Comparison of ENCODE assay signal across 1 cellular context in genomic region chr18:3060667-3061580, GRCh38.
TF ChIP-seq lines count a peak whose summit lies in the region.

No MANE protein-coding gene starts in this region.

TF ChIP-seq in GM12878, 131 proteins besides CTCF, POLR2A, EP300 and RAD21 (continued from another document and continues in another):
- TF ChIP-seq JUND (IDR thresholded peaks at IDR 0.05; ENCODE audit: low read depth, low read length) (no peak), FOXM1 (IDR thresholded peaks at IDR 0.05; ENCODE audit: low read depth, low read length) (no peak), CUX1 (IDR thresholded peaks at IDR 0.05; ENCODE audit: insufficient replicate concordance, low read depth, low read length) (no peak), MLLT1 (IDR thresholded peaks at IDR 0.05) (peak; percentile 96), IKZF2 (IDR thresholded peaks at IDR 0.05) (no peak; a peak in 1 of 4 replicates), ZNF24 (IDR thresholded peaks at IDR 0.05) (peak; percentile 80), GATAD2B (conservative IDR thresholded peaks at IDR 0.05; ENCODE audit: low read depth) (no peak), ASH2L (IDR thresholded peaks at IDR 0.05; ENCODE audit: borderline replicate concordance, low read depth) (no peak), SIN3A (IDR thresholded peaks at IDR 0.05; ENCODE audit: low read depth, low read length) (no peak), HDAC6 (IDR thresholded peaks at IDR 0.05; ENCODE audit: unreplicated experiment) (no peak), PAX8 (IDR thresholded peaks at IDR 0.05) (no peak), TCF12 (IDR thresholded peaks at IDR 0.05; ENCODE audit: low read depth, low read length) (no peak), MXI1 (IDR thresholded peaks at IDR 0.05; ENCODE audit: low read depth, low read length) (no peak), IRF3 (IDR thresholded peaks at IDR 0.05) (no peak), EGR1 (IDR thresholded peaks at IDR 0.05; ENCODE audit: borderline replicate concordance in 1 of 2, low read depth in 2 of 2, low read length in 2 of 2) (peak in 1 of 2 experiments; percentile 67; a peak in 1 of 3 replicates), BRCA1 (IDR thresholded peaks at IDR 0.05; ENCODE audit: low read depth, low read length) (no peak), ATF7 (IDR thresholded peaks at IDR 0.05; ENCODE audit: low read depth) (peak; percentile 87), YY1 (IDR thresholded peaks at IDR 0.05; ENCODE audit: low read depth, low read length) (no peak), GABPA (IDR thresholded peaks at IDR 0.05; ENCODE audit: low read depth) (peak; percentile 78), MEF2B (IDR thresholded peaks at IDR 0.05; ENCODE audit: partially characterized antibody, poor library complexity, severe bottlenecking) (no peak), ATF3 (IDR thresholded peaks at IDR 0.05; ENCODE audit: borderline replicate concordance, extremely low read depth, low read depth, low read length) (no peak), NFIC (IDR thresholded peaks at IDR 0.05; ENCODE audit: low read depth, low read length) (peak; percentile 13; the same call in 1 of the 2 replicates), TARDBP (IDR thresholded peaks at IDR 0.05; ENCODE audit: borderline replicate concordance) (no peak), IRF5 (IDR thresholded peaks at IDR 0.05; ENCODE audit: borderline replicate concordance) (no peak), TAF1 (IDR thresholded peaks at IDR 0.05; ENCODE audit: borderline replicate concordance, low read depth, low read length) (no peak), ZBED1 (IDR thresholded peaks at IDR 0.05; ENCODE audit: borderline replicate concordance) (no peak), SMARCA5 (IDR thresholded peaks at IDR 0.05) (no peak), BHLHE40 (IDR thresholded peaks at IDR 0.05; ENCODE audit: borderline replicate concordance in 1 of 2, low read depth in 2 of 2, low read length in 1 of 2) (no peak), ZBTB4 (CRISPR knock-in tag; IDR thresholded peaks at IDR 0.05) (no peak), ZNF592 (IDR thresholded peaks at IDR 0.05) (no peak), NFXL1 (IDR thresholded peaks at IDR 0.05; ENCODE audit: borderline replicate concordance) (no peak), CREM (IDR thresholded peaks at IDR 0.05; ENCODE audit: low read depth) (peak; percentile 42; the same call in 1 of the 2 replicates), BMI1 (IDR thresholded peaks at IDR 0.05; ENCODE audit: borderline replicate concordance) (no peak), FOXK2 (IDR thresholded peaks at IDR 0.05) (peak; percentile 67), ZNF217 (IDR thresholded peaks at IDR 0.05) (no peak), FOS (IDR thresholded peaks at IDR 0.05; ENCODE audit: borderline replicate concordance, extremely low read depth, insufficient read length) (no peak)
- TF ChIP-seq, protein P1, sequence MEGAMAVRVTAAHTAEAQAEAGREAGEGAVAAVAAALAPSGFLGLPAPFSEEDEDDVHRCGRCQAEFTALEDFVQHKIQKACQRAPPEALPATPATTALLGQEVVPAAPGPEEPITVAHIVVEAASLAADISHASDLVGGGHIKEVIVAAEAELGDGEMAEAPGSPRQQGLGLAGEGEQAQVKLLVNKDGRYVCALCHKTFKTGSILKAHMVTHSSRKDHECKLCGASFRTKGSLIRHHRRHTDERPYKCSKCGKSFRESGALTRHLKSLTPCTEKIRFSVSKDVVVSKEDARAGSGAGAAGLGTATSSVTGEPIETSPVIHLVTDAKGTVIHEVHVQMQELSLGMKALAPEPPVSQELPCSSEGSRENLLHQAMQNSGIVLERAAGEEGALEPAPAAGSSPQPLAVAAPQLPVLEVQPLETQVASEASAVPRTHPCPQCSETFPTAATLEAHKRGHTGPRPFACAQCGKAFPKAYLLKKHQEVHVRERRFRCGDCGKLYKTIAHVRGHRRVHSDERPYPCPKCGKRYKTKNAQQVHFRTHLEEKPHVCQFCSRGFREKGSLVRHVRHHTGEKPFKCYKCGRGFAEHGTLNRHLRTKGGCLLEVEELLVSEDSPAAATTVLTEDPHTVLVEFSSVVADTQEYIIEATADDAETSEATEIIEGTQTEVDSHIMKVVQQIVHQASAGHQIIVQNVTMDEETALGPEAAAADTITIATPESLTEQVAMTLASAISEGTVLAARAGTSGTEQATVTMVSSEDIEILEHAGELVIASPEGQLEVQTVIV (IDR thresholded peaks at IDR 0.05; ENCODE audit: borderline replicate concordance, partially characterized antibody) = no peak
- TF ChIP-seq, protein P2, sequence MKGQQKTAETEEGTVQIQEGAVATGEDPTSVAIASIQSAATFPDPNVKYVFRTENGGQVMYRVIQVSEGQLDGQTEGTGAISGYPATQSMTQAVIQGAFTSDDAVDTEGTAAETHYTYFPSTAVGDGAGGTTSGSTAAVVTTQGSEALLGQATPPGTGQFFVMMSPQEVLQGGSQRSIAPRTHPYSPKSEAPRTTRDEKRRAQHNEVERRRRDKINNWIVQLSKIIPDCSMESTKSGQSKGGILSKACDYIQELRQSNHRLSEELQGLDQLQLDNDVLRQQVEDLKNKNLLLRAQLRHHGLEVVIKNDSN (IDR thresholded peaks at IDR 0.05; ENCODE audit: borderline replicate concordance, extremely low read length, insufficient read depth, low read depth, low read length) = no peak
- TF ChIP-seq, protein P3, sequence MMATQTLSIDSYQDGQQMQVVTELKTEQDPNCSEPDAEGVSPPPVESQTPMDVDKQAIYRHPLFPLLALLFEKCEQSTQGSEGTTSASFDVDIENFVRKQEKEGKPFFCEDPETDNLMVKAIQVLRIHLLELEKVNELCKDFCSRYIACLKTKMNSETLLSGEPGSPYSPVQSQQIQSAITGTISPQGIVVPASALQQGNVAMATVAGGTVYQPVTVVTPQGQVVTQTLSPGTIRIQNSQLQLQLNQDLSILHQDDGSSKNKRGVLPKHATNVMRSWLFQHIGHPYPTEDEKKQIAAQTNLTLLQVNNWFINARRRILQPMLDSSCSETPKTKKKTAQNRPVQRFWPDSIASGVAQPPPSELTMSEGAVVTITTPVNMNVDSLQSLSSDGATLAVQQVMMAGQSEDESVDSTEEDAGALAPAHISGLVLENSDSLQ (IDR thresholded peaks at IDR 0.05) = no peak
